ENCODE assay signal across 31 cellular contexts in genomic region chr18:79801217-79801616, GRCh38. TPM values are rescaled to one million over a fixed set of nuclear protein-coding genes. Genes with fewer than 3 reads are reported as not detected.
"Had no signal": no experiment of that assay in that cellular context is flagged by ENCODE, and none has a peak within 500 bp of the region (broad histone marks: within the 10 kb centered on the region; RNA-seq: fewer than 3 reads in every experiment).

No MANE protein-coding gene starts in this region.

- H3K4me1 ChIP-seq: parathyroid adenoma had no signal

- ATAC-seq: esophagus mucosa; gastrocnemius medialis; heart right ventricle; left colon; lower lobe of right lung; natural killer cell; stimulated activated naive B cell treated with anti-CD40 and anti-IgM and Interleukin-4, amounts not matched to agents 10 μg/mL and 1 μg/mL and 100 μg/mL, for 72 hours had no signal

- H3K27ac ChIP-seq: colonic mucosa, epithelial cell of prostate, gastrocnemius medialis, heart right ventricle, left ventricle myocardium inferior, lower lobe of right lung, neutrophil, parathyroid adenoma, prostate gland, right atrium auricular region, skin epidermis, thoracic aorta, tibial nerve, upper lobe of left lung, uterus had no signal

- DNase-seq: colonic mucosa; effector CD8-positive, alpha-beta T cell; endodermal cell; foreskin fibroblast; gastrocnemius medialis; heart right ventricle; hippocampal formation; immature natural killer cell; islet precursor cell; kidney glomerular epithelial cell; left colon; left ventricle myocardium inferior; lower lobe of right lung; natural killer cell; stimulated activated CD4-positive, alpha-beta T cell treated with anti-CD3 and anti-CD28 coated beads, Interleukin-15, amount 100 ng/mL, for 24 hours; stimulated activated CD4-positive, alpha-beta T cell treated with anti-CD3 and anti-CD28 coated beads, Interleukin-2, amount 100 ng/mL, for 48 hours; stimulated activated naive B cell treated with anti-CD40 and anti-IgM and Interleukin-4, amounts not matched to agents 10 μg/mL and 1 μg/mL and 100 μg/mL, for 72 hours; uterus had no signal

- H3K4me3 ChIP-seq: colonic mucosa, gastrocnemius medialis, heart right ventricle, left ventricle myocardium inferior, lower lobe of right lung, prostate gland, right atrium auricular region, skin epidermis, thoracic aorta, tibial nerve, upper lobe of left lung, uterus had no signal

- H3K36me3 Mint-ChIP-seq: natural killer cell; stimulated activated naive B cell treated with anti-CD40 and anti-IgM and Interleukin-4, amounts not matched to agents 10 μg/mL and 1 μg/mL and 100 μg/mL, for 72 hours had no signal

- H2AFZ ChIP-seq: parathyroid adenoma had no signal

- H3K9me3 ChIP-seq: colonic mucosa, gastrocnemius medialis, heart right ventricle, left ventricle myocardium inferior, lower lobe of right lung, neutrophil, prostate gland, right atrium auricular region, thoracic aorta, tibial nerve, upper lobe of left lung, uterus had no signal

- H3K36me3 ChIP-seq: colonic mucosa, gastrocnemius medialis, heart right ventricle, left ventricle myocardium inferior, lower lobe of right lung, neutrophil, prostate gland, right atrium auricular region, thoracic aorta, tibial nerve, upper lobe of left lung, uterus had no signal

- H3K27ac Mint-ChIP-seq: dendritic cell treated with granulocyte-macrophage colony-stimulating factor and Interleukin-4, amounts not matched to agents 40 ng/mL and 50 ng/mL, for 4 days; endodermal cell; immature natural killer cell; natural killer cell; stimulated activated naive B cell treated with anti-CD40 and anti-IgM and Interleukin-4, amounts not matched to agents 10 μg/mL and 1 μg/mL and 100 μg/mL, for 72 hours; stimulated activated naive CD8-positive, alpha-beta T cell treated with anti-CD3 and anti-CD28 coated beads, Interleukin-15, Interleukin-2, amounts not matched to agents 100 ng/mL and 50 ng/mL, for 24 hours had no signal

- H3K4me3 Mint-ChIP-seq: dendritic cell treated with granulocyte-macrophage colony-stimulating factor and Interleukin-4, amounts not matched to agents 40 ng/mL and 50 ng/mL, for 4 days; endodermal cell; immature natural killer cell; natural killer cell; neural crest cell; stimulated activated naive B cell treated with anti-CD40 and anti-IgM and Interleukin-4, amounts not matched to agents 10 μg/mL and 1 μg/mL and 100 μg/mL, for 72 hours; stimulated activated naive CD8-positive, alpha-beta T cell treated with anti-CD3 and anti-CD28 coated beads, Interleukin-15, Interleukin-2, amounts not matched to agents 100 ng/mL and 50 ng/mL, for 24 hours had no signal

- H3K79me2 ChIP-seq: parathyroid adenoma had no signal

- H3K9me3 Mint-ChIP-seq: dendritic cell treated with granulocyte-macrophage colony-stimulating factor and Interleukin-4, amounts not matched to agents 40 ng/mL and 50 ng/mL, for 4 days; endodermal cell; natural killer cell; neural crest cell; stimulated activated naive B cell treated with anti-CD40 and anti-IgM and Interleukin-4, amounts not matched to agents 10 μg/mL and 1 μg/mL and 100 μg/mL, for 72 hours; stimulated activated naive CD8-positive, alpha-beta T cell treated with anti-CD3 and anti-CD28 coated beads, Interleukin-15, Interleukin-2, amounts not matched to agents 100 ng/mL and 50 ng/mL, for 24 hours had no signal

RNA-seq across cellular contexts. Expression of gene KCNG2, which starts 3.5 kb away (rescaled TPM):
- total RNA-seq: endodermal cell, left colon, left ventricle myocardium inferior, natural killer cell, neural crest cell, right atrium auricular region had no signal
- polyA plus RNA-seq: immature natural killer cell had no signal
